In genomic region chr5:148202531-148203092, GRCh38 we compare ENCODE assay signal across 22 cellular contexts. TPM values are rescaled to one million over a fixed set of nuclear protein-coding genes. Genes with fewer than 3 reads are reported as not detected.
"Had no signal": no experiment of that assay in that cellular context is flagged by ENCODE, and none has a peak within 500 bp of the region (broad histone marks: within the 10 kb centered on the region; RNA-seq: fewer than 3 reads in every experiment).

A gene with protein sequence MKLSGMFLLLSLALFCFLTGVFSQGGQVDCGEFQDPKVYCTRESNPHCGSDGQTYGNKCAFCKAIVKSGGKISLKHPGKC (plus strand): TSS chr5:148203042. CDS start chr5:148203097, 55 bp downstream.

- H3K4me3 Mint-ChIP-seq: activated naive CD8-positive, alpha-beta T cell; activated T-helper 1 cell treated with anti-CD3 and anti-CD28 coated beads, Interleukin-12 subunit alpha, Interleukin-12 subunit beta, Interleukin-2, Interleukin-4 antibody, amounts not matched to agents 30 ng/mL and 10 ng/mL and 1 ng/mL, durations not matched to agents 14 hours and 24 hours and 36 hours; endodermal cell; naive thymus-derived CD4-positive, alpha-beta T cell; stimulated activated naive B cell treated with anti-CD40 and anti-IgM and Interleukin-4, amounts not matched to agents 10 μg/mL and 1 μg/mL and 100 μg/mL, for 72 hours had no signal

- H3K79me2 ChIP-seq: parathyroid adenoma had no signal

- DNase-seq: activated CD4-positive, alpha-beta T cell treated with anti-CD3 and anti-CD28 coated beads, Interleukin-2, amount 50 U/mL, for 48 hours; activated gamma-delta T cell treated with Interleukin-2 at 50 U/mL for 16 hours; activated T-cell treated with anti-CD3 and anti-CD28 coated beads for 4 hours; body of pancreas; central memory CD4-positive, alpha-beta T cell; colonic mucosa; endodermal cell; erythroblast; heart left ventricle; kidney glomerular epithelial cell; mesendoderm; naive thymus-derived CD4-positive, alpha-beta T cell; stimulated activated naive B cell treated with anti-CD40 and anti-IgM and Interleukin-4, amounts not matched to agents 10 μg/mL and 1 μg/mL and 100 μg/mL, for 72 hours; T-helper 2 cell; thyroid gland had no signal

- H3K9me3 ChIP-seq: body of pancreas, colonic mucosa, gastroesophageal sphincter, heart left ventricle, thyroid gland had no signal

- H3K4me1 Mint-ChIP-seq: endodermal cell; stimulated activated naive B cell treated with anti-CD40 and anti-IgM and Interleukin-4, amounts not matched to agents 10 μg/mL and 1 μg/mL and 100 μg/mL, for 72 hours had no signal

- H3K4me3 ChIP-seq: body of pancreas, colonic mucosa, gastroesophageal sphincter, heart left ventricle, thyroid gland had no signal

- H3K27ac Mint-ChIP-seq: activated naive CD8-positive, alpha-beta T cell; activated T-helper 1 cell treated with anti-CD3 and anti-CD28 coated beads, Interleukin-12 subunit alpha, Interleukin-12 subunit beta, Interleukin-2, Interleukin-4 antibody, amounts not matched to agents 30 ng/mL and 10 ng/mL and 1 ng/mL, durations not matched to agents 14 hours and 24 hours and 36 hours; endodermal cell; naive thymus-derived CD4-positive, alpha-beta T cell; stimulated activated naive B cell treated with anti-CD40 and anti-IgM and Interleukin-4, amounts not matched to agents 10 μg/mL and 1 μg/mL and 100 μg/mL, for 72 hours had no signal

- H3K4me1 ChIP-seq: colonic mucosa, parathyroid adenoma had no signal

- H3K36me3 Mint-ChIP-seq: activated naive CD8-positive, alpha-beta T cell; naive thymus-derived CD4-positive, alpha-beta T cell; stimulated activated naive B cell treated with anti-CD40 and anti-IgM and Interleukin-4, amounts not matched to agents 10 μg/mL and 1 μg/mL and 100 μg/mL, for 72 hours had no signal

- H2AFZ ChIP-seq: parathyroid adenoma had no signal

- H3K27me3 Mint-ChIP-seq: stimulated activated naive B cell treated with anti-CD40 and anti-IgM and Interleukin-4, amounts not matched to agents 10 μg/mL and 1 μg/mL and 100 μg/mL, for 72 hours had no signal

- H3K9ac ChIP-seq: parathyroid adenoma had no signal

- H3K9me3 Mint-ChIP-seq: activated T-helper 1 cell treated with anti-CD3 and anti-CD28 coated beads, Interleukin-12 subunit alpha, Interleukin-12 subunit beta, Interleukin-2, Interleukin-4 antibody, amounts not matched to agents 30 ng/mL and 10 ng/mL and 1 ng/mL, durations not matched to agents 14 hours and 24 hours and 36 hours; endodermal cell; stimulated activated naive B cell treated with anti-CD40 and anti-IgM and Interleukin-4, amounts not matched to agents 10 μg/mL and 1 μg/mL and 100 μg/mL, for 72 hours had no signal

- ATAC-seq: body of pancreas; gastroesophageal sphincter; heart left ventricle; naive thymus-derived CD4-positive, alpha-beta T cell; stimulated activated naive B cell treated with anti-CD40 and anti-IgM and Interleukin-4, amounts not matched to agents 10 μg/mL and 1 μg/mL and 100 μg/mL, for 72 hours had no signal

- H3K27me3 ChIP-seq: body of pancreas, colonic mucosa, gastroesophageal sphincter, heart left ventricle, thyroid gland had no signal

- H3K36me3 ChIP-seq: colonic mucosa, gastroesophageal sphincter, heart left ventricle, thyroid gland had no signal

- H3K27ac ChIP-seq: body of pancreas, colonic mucosa, gastroesophageal sphincter, parathyroid adenoma, thyroid gland had no signal

RNA-seq across cellular contexts. Expression of the gene that starts here (rescaled TPM):
- total RNA-seq: activated T-helper 1 cell treated with anti-CD3 and anti-CD28 coated beads, Interleukin-12 subunit alpha, Interleukin-12 subunit beta, Interleukin-2, Interleukin-4 antibody, amounts not matched to agents 30 ng/mL and 10 ng/mL and 1 ng/mL, durations not matched to agents 14 hours and 24 hours and 36 hours; body of pancreas; endodermal cell; gastroesophageal sphincter; heart left ventricle; liver; mucosa of gallbladder; naive thymus-derived CD4-positive, alpha-beta T cell; thyroid gland; ureter had no signal
- polyA plus RNA-seq: heart left ventricle; liver; naive thymus-derived CD4-positive, alpha-beta T cell had no signal
